In genomic region chr7:24948739-24949138, GRCh38 we compare ENCODE assay signal across 13 cellular contexts. TPM values are rescaled to one million over a fixed set of nuclear protein-coding genes. Genes with fewer than 3 reads are reported as not detected.
A peak's percentile ranks its signal among the peaks of the same experiment; 100 is the strongest.
DNase-seq lines count a peak whose midpoint lies in the region; ATAC-seq and TF ChIP-seq lines count a peak whose summit lies in the region.
"Had no signal": no experiment of that assay in that cellular context is flagged by ENCODE, and none has a peak within 500 bp of the region (broad histone marks: within the 10 kb centered on the region; RNA-seq: fewer than 3 reads in every experiment).

No MANE protein-coding gene starts in this region.

- no peak overlapping the region for H3K9ac ChIP-seq in MM.1S (ENCODE audit: low read length)

- no peak for TF ChIP-seq CTCF in A673 (conservative IDR thresholded peaks at IDR 0.05; ENCODE audit: low read depth, low read length)
- no peak for TF ChIP-seq CTCF in choroid plexus epithelial cell (conservative IDR thresholded peaks at IDR 0.05; ENCODE audit: low read depth, low read length)
- TF ChIP-seq CTCF in right atrium auricular region (IDR thresholded peaks at IDR 0.05), result no peak
- no peak for TF ChIP-seq CTCF in spleen (IDR thresholded peaks at IDR 0.05 in 8 of 11, conservative IDR thresholded peaks at IDR 0.05 in 3 of 11)
- no peak for TF ChIP-seq CTCF in MM.1S (IDR thresholded peaks at IDR 0.05; ENCODE audit: low read length)

- 54 to 79% (median 71%) methylated on average over 4 of the region's 4 CpGs for WGBS in spleen, 5 donors

- H3K79me2 ChIP-seq in MM.1S (ENCODE audit: low read length), result peaks cover 97% of the 10 kb centered on the region

- BruUV-seq in A673 (replicated peaks; lab: Mats Ljungman, UMichigan), result no TSS peak

- H3K27me3 ChIP-seq in A673 (replicated peaks; ENCODE audit: insufficient read depth, low read depth, low read length, poor library complexity), result no peaks in the 10 kb centered on the region
- H3K27me3 ChIP-seq in right atrium auricular region, result no peaks in the 10 kb centered on the region
- no peaks in the 10 kb centered on the region for H3K27me3 ChIP-seq in spleen (replicated peaks in 1 of 7)
- H3K27me3 ChIP-seq in MM.1S (replicated peaks; ENCODE audit: insufficient read depth, low read length), result no peaks in the 10 kb centered on the region
- H3K27me3 ChIP-seq: upper lobe of right lung had no signal

- H3K9me2 ChIP-seq in MM.1S (replicated peaks; ENCODE audit: insufficient read depth, low read length), result no peaks in the 10 kb centered on the region

- peak; percentile 33 for DNase-seq in A673 (ENCODE audit: low spot score)
- peak; percentile 47 for DNase-seq in HT1080 (ENCODE audit: low read depth)
- peak; percentile 50 for DNase-seq in choroid plexus epithelial cell (ENCODE audit: low read depth)
- no peak for DNase-seq in right atrium auricular region (ENCODE audit: low spot score)
- no peak for DNase-seq in spleen
- DNase-seq in MM.1S, result no peak
- DNase-seq: islet precursor cell, NCI-H1048, NCI-H510A, upper lobe of right lung had no signal

- CTCF ChIA-PET in A673 (lab: Charles Lee), result no interaction called here

- POLR2A ChIA-PET in A673 (lab: Charles Lee; ENCODE audit: low non-redundant PET), result no interaction called here

- peak; percentile 63 for ATAC-seq in GM18502 (IDR thresholded peaks at IDR 0.05; ENCODE audit: poor library complexity, unreplicated experiment)
- ATAC-seq in GM18517 (IDR thresholded peaks at IDR 0.05; ENCODE audit: unreplicated experiment), result no peak
- ATAC-seq: upper lobe of right lung had no signal

- intact Hi-C loops in A673 (cut with micrococcal nuclease; ENCODE audit: unreplicated experiment), result no loop called here
- intact Hi-C loops in spleen (cut with DNase I; ENCODE audit: low total_unique reads), result no loop called here

- H4K20me1 ChIP-seq in MM.1S (ENCODE audit: insufficient read depth, low read length), result no peaks in the 10 kb centered on the region

- H3K9me3 ChIP-seq in A673 (ENCODE audit: low read depth, low read length, poor library complexity, severe bottlenecking) (no peaks in the 10 kb centered on the region), right atrium auricular region (no peaks in the 10 kb centered on the region), spleen (no peaks in the 10 kb centered on the region), MM.1S (replicated peaks; ENCODE audit: insufficient read depth, low read length) (no peaks in the 10 kb centered on the region)
- H3K9me3 ChIP-seq: upper lobe of right lung had no signal

- no peaks in the 10 kb centered on the region for H3F3A ChIP-seq in MM.1S (ENCODE audit: insufficient read depth, low read length)

- H3K36me3 ChIP-seq in A673 (ENCODE audit: insufficient read depth, low read length, poor library complexity, severe bottlenecking) (no peaks in the 10 kb centered on the region), right atrium auricular region (no peaks in the 10 kb centered on the region), spleen (no peaks in the 10 kb centered on the region), MM.1S (replicated peaks; ENCODE audit: insufficient read depth, low read length) (no peaks in the 10 kb centered on the region)
- H3K36me3 ChIP-seq: upper lobe of right lung had no signal

- H3K4me2 ChIP-seq in MM.1S (ENCODE audit: low read depth, low read length), result no peak overlapping the region

- H3K4me3 ChIP-seq in A673 (ENCODE audit: low read depth, low read length, poor library complexity, severe bottlenecking) (no peak overlapping the region), choroid plexus epithelial cell (ENCODE audit: low read depth, low read length) (no peak overlapping the region), right atrium auricular region (no peak overlapping the region), spleen (no peak overlapping the region), MM.1S (ENCODE audit: low read length) (no peak overlapping the region)
- H3K4me3 ChIP-seq: upper lobe of right lung had no signal

- no peak overlapping the region for H3K27ac ChIP-seq in A673 (ENCODE audit: low read depth, low read length, poor library complexity, severe bottlenecking)
- no peak overlapping the region for H3K27ac ChIP-seq in right atrium auricular region
- H3K27ac ChIP-seq in spleen, result no peak overlapping the region
- H3K27ac ChIP-seq in MM.1S (ENCODE audit: low read length), result no peak overlapping the region
- H3K27ac ChIP-seq: C4-2B, upper lobe of right lung had no signal

- no peaks in the 10 kb centered on the region for H3K4me1 ChIP-seq in A673 (ENCODE audit: insufficient read depth, low read length, poor library complexity, severe bottlenecking)
- no peaks in the 10 kb centered on the region for H3K4me1 ChIP-seq in right atrium auricular region
- H3K4me1 ChIP-seq in spleen, result peaks cover 0 to 25% (median 0%) of the 10 kb centered on the region in 6 donors
- no peaks in the 10 kb centered on the region for H3K4me1 ChIP-seq in MM.1S (ENCODE audit: low read length)
- H3K4me1 ChIP-seq: upper lobe of right lung had no signal

- H2AFZ ChIP-seq in MM.1S (ENCODE audit: low read length), result no peak overlapping the region

- TF ChIP-seq POLR2A in spleen (IDR thresholded peaks at IDR 0.05), result no peak

RNA-seq across cellular contexts. Expression of gene OSBPL3, which starts 31.2 kb away (rescaled TPM):
- total RNA-seq in A673 (2021), result 17.1 and 21.4 TPM in 2 replicates
- total RNA-seq in HT1080 (2014; rRNA removed; shearing (Covaris generic)), result 20.9 and 30.7 TPM in 2 replicates
- 23.5 and 28.7 TPM in 2 replicates for polyA plus RNA-seq in HT1080 (2015; cell fraction: cytosol; rRNA removed)
- 65.6 and 83.7 TPM in 2 replicates for polyA plus RNA-seq in HT1080 (2015; cell fraction: nucleus; rRNA removed)
- 1 to 10 TPM; 4.8 to 6.7 TPM for total RNA-seq in right atrium auricular region
- total RNA-seq in spleen, result 10 to 100 TPM; 18.5 to 33.9 (median 27.0) TPM
- 10 to 100 TPM; 10.3 to 16.2 (median 13.4) TPM for polyA plus RNA-seq in spleen

Comparison
In these comparisons a context has a peak if more than half of its experiments do, and no peak if none do; other contexts are left out.
1. DNase-seq: peak in A673 (single experiment), HT1080 (single experiment) and choroid plexus epithelial cell (single experiment); none in right atrium auricular region (single experiment), spleen (single experiment) and MM.1S (single experiment).